Comparison of ENCODE assay signal across 20 cellular contexts in genomic region chr10:89053555-89053954, GRCh38.
DNase-seq lines count a peak whose midpoint lies in the region; ATAC-seq and TF ChIP-seq lines count a peak whose summit lies in the region.
"Had no signal": no experiment of that assay in that cellular context is flagged by ENCODE, and none has a peak within 500 bp of the region (broad histone marks: within the 10 kb centered on the region; RNA-seq: fewer than 3 reads in every experiment).

No MANE protein-coding gene starts in this region.

- peak overlapping the region in 1 of 2 experiments; percentile 49 for H3K18ac ChIP-seq in mesenchymal stem cell (ENCODE audit: low read depth in 1 of 2, low read length in 2 of 2)

- no peak overlapping the region for H3K9ac ChIP-seq in mesenchymal stem cell (ENCODE audit: low read length)

- H4K91ac ChIP-seq in mesenchymal stem cell (ENCODE audit: low read length) = no peak overlapping the region

- H2BK120ac ChIP-seq in mesenchymal stem cell (ENCODE audit: low read depth, low read length) = no peak overlapping the region

- TF ChIP-seq CTCF in Calu3 (IDR thresholded peaks at IDR 0.05; ENCODE audit: unreplicated experiment) = no peak

- H3K4me3 Mint-ChIP-seq in Calu3 (ENCODE audit: low read depth, unreplicated experiment) = no peak overlapping the region
- H3K4me3 Mint-ChIP-seq: B cell, HFFc6 had no signal

- H3K79me1 ChIP-seq in mesenchymal stem cell (replicated peaks; ENCODE audit: low read length, poor library complexity, severe bottlenecking) = no peaks in the 10 kb centered on the region

- no peak overlapping the region for H2AFZ ChIP-seq in mesenchymal stem cell (ENCODE audit: low read depth, low read length)

- no peak overlapping the region for H3K27ac Mint-ChIP-seq in Calu3 (ENCODE audit: unreplicated experiment)
- H3K27ac Mint-ChIP-seq: B cell, HFFc6 had no signal

- BruUV-seq in Calu3 (replicated peaks; lab: Mats Ljungman, UMichigan) = no TSS peak

- H2BK15ac ChIP-seq in mesenchymal stem cell (ENCODE audit: low read depth, poor library complexity, severe bottlenecking) = no peak overlapping the region

- H3K27me3 Mint-ChIP-seq in Calu3 (ENCODE audit: unreplicated experiment) = no peaks in the 10 kb centered on the region
- H3K27me3 Mint-ChIP-seq: B cell had no signal

- no peaks in the 10 kb centered on the region for H3K4me1 ChIP-seq in mesenchymal stem cell (ENCODE audit: control insufficient read depth, insufficient read depth, low read depth, low read length)

- H3K9me3 Mint-ChIP-seq in Calu3 (ENCODE audit: low read depth, unreplicated experiment) = no peaks in the 10 kb centered on the region
- H3K9me3 Mint-ChIP-seq: HFFc6 had no signal

- H3K36me3 ChIP-seq in mesenchymal stem cell (ENCODE audit: control insufficient read depth in 1 of 2, insufficient read depth in 2 of 2, low read depth in 1 of 2, low read length in 2 of 2) = peaks cover 0 to 6% of the 10 kb centered on the region in 2 experiments

- 75% methylated on average over 5 of the region's 5 CpGs for WGBS in mesenchymal stem cell

- no peak overlapping the region for H3K4me2 ChIP-seq in mesenchymal stem cell (ENCODE audit: low read length, poor library complexity, severe bottlenecking)

- H3K27ac ChIP-seq in mesenchymal stem cell (ENCODE audit: low read length, poor library complexity, severe bottlenecking) = no peak overlapping the region

- intact Hi-C loops in Right ventricle myocardium inferior (cut with DNase I) (no loop called here), cardiac septum (cut with DNase I) (loop anchor here (10.0 kb wide), 1 partner anchor 51 kb away; no protein-coding TSS in a partner anchor), left cardiac atrium (cut with DNase I) (no loop called here), Calu3 (cut with micrococcal nuclease; ENCODE audit: unreplicated experiment) (no loop called here)

- H2BK12ac ChIP-seq in mesenchymal stem cell (ENCODE audit: low read length in 2 of 2) = peak overlapping the region in 1 of 2 experiments; percentile 63

- peak overlapping the region; percentile 60 for H4K8ac ChIP-seq in mesenchymal stem cell (ENCODE audit: low read length)

- no peak overlapping the region for H3K23ac ChIP-seq in mesenchymal stem cell (ENCODE audit: low read length in 2 of 2)

- H3K4me3 ChIP-seq in mesenchymal stem cell (ENCODE audit: insufficient read depth in 1 of 2, low read depth in 1 of 2, low read length in 2 of 2) = no peak overlapping the region

- no peak for DNase-seq in Right ventricle myocardium inferior (ENCODE audit: missing footprints)
- DNase-seq in cardiac septum (ENCODE audit: low spot score) = no peak
- DNase-seq in left cardiac atrium = peak; percentile 26
- no peak for DNase-seq in mesenchymal stem cell
- no peak for DNase-seq in kidney tubule cell (ENCODE audit: low spot score)
- DNase-seq in nucleus accumbens (lab: John Stamatoyannopoulos, UW) = no peak
- no peak for DNase-seq in Calu3
- no peak for DNase-seq in SKM-1 (lab: John Stamatoyannopoulos, UW; ENCODE audit: unreplicated experiment)
- DNase-seq: 8988T, DMS 273 treated with DMSO at 0.1 percent for 48 hours, DND-41, HFFc6, NCI-H1417 treated with DMSO at 0.1 percent for 48 hours, NCI-H187 treated with DMSO at 0.1 percent for 48 hours, NCI-H2227 treated with DMSO at 0.1 percent for 48 hours, NCI-H524 treated with DMSO at 0.1 percent for 48 hours, PC-3, RPMI8226 had no signal

- CTCF ChIA-PET in Calu3 (lab: Charles Lee) = no interaction called here

- H3K27me3 ChIP-seq in mesenchymal stem cell (ENCODE audit: control insufficient read depth in 1 of 2, insufficient read depth in 1 of 2, low read length in 2 of 2) = no peaks in the 10 kb centered on the region

- H3K4ac ChIP-seq in mesenchymal stem cell (ENCODE audit: low read depth in 1 of 2, low read length in 2 of 2) = no peak overlapping the region

- H3K9me3 ChIP-seq in mesenchymal stem cell (ENCODE audit: control insufficient read depth, low read length) = no peaks in the 10 kb centered on the region

- no peaks in the 10 kb centered on the region for H3K4me1 Mint-ChIP-seq in Calu3 (ENCODE audit: low read depth, unreplicated experiment)
- H3K4me1 Mint-ChIP-seq: B cell had no signal

- H2BK5ac ChIP-seq in mesenchymal stem cell (ENCODE audit: low read depth, low read length, poor library complexity, severe bottlenecking) = no peak overlapping the region

- H3K14ac ChIP-seq in mesenchymal stem cell (ENCODE audit: low read length in 2 of 2) = no peak overlapping the region

- H3K36me3 Mint-ChIP-seq in Calu3 (ENCODE audit: insufficient read depth, unreplicated experiment) = no peaks in the 10 kb centered on the region

- no peak overlapping the region for H2AK5ac ChIP-seq in mesenchymal stem cell (ENCODE audit: low read length, severe bottlenecking)

- peak; percentile 94 for ATAC-seq in Right ventricle myocardium inferior
- peak; percentile 30 to 94 for ATAC-seq in left cardiac atrium
- ATAC-seq: HepG2, PC-3 had no signal
